1 cellular context compared by ENCODE assay signal in the genomic region with DNA sequence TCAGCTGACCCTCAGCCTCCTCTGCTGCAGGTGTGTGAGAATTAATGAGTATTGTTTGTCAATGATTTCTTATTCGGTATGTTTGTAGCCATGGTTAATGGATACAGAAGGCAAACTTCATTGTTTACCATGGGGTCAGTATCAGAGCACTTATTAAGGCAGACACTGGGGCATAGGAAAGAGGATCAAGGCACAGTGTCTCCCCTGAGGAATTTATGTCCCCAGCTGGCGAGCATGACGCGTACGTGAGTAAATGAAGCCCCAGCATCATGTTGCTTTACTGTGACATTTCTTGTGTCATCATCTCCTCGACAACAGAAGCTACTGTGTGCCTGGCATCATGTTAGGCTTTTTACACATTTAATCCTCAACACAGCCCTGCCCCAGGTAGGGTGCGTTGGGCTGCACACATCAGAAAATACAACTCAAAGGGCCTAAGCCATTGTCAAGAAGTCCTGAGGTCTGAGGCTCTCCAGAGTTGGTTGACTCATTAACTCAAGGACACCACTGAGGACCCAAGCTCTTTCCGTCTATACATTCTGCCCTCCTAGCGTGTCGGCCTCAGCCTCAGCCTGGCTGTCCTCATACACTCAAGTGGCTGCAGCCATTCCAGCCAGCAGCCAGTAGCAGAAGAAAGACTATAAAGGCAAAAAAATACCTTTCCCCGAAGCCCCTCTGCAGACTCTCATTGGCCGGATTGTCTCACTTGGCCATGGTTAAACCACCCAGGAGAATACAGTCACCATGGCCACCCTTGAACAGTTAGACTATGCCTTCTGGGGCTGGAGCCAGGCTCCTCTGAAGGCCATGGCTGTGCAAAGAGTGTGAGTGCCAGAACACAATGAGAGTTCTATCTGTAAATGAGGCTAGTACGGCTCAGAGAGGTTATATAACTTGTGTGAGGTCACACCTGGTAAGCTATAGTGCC.
TF ChIP-seq lines count a peak whose summit lies in the region.

No MANE protein-coding gene starts in this region.

TF ChIP-seq in HepG2, 621 proteins besides CTCF, POLR2A, EP300 and RAD21 (continued from another document and continues in another):
- TF ChIP-seq, protein P1, sequence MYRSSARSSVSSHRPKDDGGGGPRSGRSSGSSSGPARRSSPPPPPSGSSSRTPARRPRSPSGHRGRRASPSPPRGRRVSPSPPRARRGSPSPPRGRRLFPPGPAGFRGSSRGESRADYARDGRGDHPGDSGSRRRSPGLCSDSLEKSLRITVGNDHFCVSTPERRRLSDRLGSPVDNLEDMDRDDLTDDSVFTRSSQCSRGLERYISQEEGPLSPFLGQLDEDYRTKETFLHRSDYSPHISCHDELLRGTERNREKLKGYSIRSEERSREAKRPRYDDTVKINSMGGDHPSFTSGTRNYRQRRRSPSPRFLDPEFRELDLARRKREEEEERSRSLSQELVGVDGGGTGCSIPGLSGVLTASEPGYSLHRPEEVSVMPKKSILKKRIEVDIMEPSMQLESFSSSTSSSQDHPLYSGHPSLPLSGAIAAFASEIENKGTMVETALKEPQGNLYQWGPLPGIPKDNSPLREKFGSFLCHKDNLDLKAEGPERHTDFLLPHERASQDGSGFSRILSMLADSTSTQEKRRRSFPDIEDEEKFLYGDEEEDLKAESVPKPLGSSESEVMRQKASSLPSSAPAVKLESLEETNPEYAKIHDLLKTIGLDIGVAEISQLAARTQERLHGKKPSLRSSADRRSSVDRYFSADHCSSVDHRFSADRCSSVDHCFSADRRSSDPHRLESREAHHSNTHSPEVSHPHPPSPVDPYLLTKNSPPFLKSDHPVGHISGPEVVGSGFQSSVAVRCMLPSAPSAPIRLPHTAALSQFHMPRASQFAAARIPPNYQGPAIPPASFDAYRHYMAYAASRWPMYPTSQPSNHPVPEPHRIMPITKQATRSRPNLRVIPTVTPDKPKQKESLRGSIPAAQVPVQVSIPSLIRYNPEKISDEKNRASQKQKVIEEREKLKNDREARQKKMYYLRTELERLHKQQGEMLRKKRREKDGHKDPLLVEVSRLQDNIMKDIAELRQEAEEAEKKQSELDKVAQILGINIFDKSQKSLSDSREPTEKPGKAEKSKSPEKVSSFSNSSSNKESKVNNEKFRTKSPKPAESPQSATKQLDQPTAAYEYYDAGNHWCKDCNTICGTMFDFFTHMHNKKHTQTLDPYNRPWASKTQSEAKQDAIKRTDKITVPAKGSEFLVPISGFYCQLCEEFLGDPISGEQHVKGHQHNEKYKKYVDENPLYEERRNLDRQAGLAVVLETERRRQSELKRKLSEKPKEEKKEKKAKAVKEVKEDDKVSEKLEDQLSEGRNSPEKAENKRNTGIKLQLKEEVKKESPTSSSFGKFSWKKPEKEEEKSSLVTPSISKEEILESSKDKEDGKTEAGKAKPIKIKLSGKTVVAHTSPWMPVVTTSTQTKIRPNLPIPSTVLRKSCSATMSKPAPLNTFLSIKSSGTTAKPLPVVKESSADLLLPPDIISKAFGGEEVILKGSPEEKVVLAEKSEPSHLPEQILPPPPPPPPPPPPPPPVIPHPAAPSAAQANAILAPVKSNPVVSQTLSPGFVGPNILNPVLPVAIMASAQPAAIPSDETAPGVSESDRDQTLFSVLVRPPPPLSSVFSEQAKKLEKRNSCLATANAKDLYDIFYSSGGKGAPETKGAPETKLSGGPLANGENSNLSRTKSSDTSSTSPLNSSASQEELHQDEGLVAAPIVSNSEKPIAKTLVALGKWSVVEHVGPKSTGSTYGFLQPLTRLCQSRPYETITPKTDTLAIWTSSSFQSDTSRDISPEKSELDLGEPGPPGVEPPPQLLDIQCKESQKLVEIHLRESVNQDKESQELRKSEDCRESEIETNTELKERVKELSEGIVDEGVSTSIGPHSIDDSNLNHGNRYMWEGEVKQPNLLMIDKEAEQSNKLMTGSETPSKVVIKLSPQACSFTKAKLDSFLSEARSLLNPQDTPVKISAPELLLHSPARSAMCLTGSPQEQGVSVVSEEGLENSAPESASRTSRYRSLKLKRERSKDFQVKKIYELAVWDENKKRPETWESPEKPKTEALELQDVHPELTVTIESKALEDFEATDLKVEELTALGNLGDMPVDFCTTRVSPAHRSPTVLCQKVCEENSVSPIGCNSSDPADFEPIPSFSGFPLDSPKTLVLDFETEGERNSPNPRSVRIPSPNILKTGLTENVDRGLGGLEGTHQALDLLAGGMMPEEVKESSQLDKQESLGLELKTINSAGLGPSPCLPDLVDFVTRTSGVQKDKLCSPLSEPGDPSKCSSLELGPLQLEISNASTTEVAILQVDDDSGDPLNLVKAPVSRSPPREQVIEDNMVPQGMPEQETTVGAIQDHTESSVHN (CRISPR knock-in tag; IDR thresholded peaks at IDR 0.05), result no peak
- TF ChIP-seq ZNF441 (CRISPR knock-in tag; IDR thresholded peaks at IDR 0.05; ENCODE audit: borderline replicate concordance), result peak; percentile 35; the same call in 1 of the 2 replicates
- TF ChIP-seq ZNF10 (CRISPR knock-in tag; IDR thresholded peaks at IDR 0.05; ENCODE audit: borderline replicate concordance, low read depth), result no peak
- no peak for TF ChIP-seq FOSL2 (CRISPR knock-in tag; IDR thresholded peaks at IDR 0.05)
- TF ChIP-seq, protein P2, sequence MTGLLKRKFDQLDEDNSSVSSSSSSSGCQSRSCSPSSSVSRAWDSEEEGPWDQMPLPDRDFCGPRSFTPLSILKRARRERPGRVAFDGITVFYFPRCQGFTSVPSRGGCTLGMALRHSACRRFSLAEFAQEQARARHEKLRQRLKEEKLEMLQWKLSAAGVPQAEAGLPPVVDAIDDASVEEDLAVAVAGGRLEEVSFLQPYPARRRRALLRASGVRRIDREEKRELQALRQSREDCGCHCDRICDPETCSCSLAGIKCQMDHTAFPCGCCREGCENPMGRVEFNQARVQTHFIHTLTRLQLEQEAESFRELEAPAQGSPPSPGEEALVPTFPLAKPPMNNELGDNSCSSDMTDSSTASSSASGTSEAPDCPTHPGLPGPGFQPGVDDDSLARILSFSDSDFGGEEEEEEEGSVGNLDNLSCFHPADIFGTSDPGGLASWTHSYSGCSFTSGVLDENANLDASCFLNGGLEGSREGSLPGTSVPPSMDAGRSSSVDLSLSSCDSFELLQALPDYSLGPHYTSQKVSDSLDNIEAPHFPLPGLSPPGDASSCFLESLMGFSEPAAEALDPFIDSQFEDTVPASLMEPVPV (CRISPR knock-in tag; IDR thresholded peaks at IDR 0.05), result no peak
- 0 out of 2 replicates have a peak, but pooled peaks have one; percentile 10 for TF ChIP-seq HNF4G (IDR thresholded peaks at IDR 0.05; ENCODE audit: borderline replicate concordance, low read depth, low read length)
- TF ChIP-seq HNF4G (CRISPR knock-in tag; IDR thresholded peaks at IDR 0.05; ENCODE audit: borderline replicate concordance, low read depth), result no peak
- no peak for TF ChIP-seq ZNF562 (CRISPR knock-in tag; IDR thresholded peaks at IDR 0.05; ENCODE audit: borderline replicate concordance)
- no peak for TF ChIP-seq BHLHE40 (IDR thresholded peaks at IDR 0.05; ENCODE audit: low read length)
- TF ChIP-seq FOXJ3 (CRISPR knock-in tag; IDR thresholded peaks at IDR 0.05; ENCODE audit: borderline replicate concordance), result no peak
- TF ChIP-seq, protein P3, sequence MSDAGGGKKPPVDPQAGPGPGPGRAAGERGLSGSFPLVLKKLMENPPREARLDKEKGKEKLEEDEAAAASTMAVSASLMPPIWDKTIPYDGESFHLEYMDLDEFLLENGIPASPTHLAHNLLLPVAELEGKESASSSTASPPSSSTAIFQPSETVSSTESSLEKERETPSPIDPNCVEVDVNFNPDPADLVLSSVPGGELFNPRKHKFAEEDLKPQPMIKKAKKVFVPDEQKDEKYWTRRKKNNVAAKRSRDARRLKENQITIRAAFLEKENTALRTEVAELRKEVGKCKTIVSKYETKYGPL (CRISPR knock-in tag; IDR thresholded peaks at IDR 0.05), result peak; percentile 95
- no peak for TF ChIP-seq ZFP37 (CRISPR knock-in tag; IDR thresholded peaks at IDR 0.05; ENCODE audit: borderline replicate concordance)
- TF ChIP-seq ZNF777 (CRISPR knock-in tag; IDR thresholded peaks at IDR 0.05), result no peak
- no peak for TF ChIP-seq GATAD1 (CRISPR knock-in tag; IDR thresholded peaks at IDR 0.05)
- no peak for TF ChIP-seq ZNF547 (CRISPR knock-in tag; IDR thresholded peaks at IDR 0.05)
- TF ChIP-seq TAF1 (CRISPR knock-in tag; IDR thresholded peaks at IDR 0.05), result peak; percentile 5; the same call in 1 of the 2 replicates
- TF ChIP-seq, protein P4, sequence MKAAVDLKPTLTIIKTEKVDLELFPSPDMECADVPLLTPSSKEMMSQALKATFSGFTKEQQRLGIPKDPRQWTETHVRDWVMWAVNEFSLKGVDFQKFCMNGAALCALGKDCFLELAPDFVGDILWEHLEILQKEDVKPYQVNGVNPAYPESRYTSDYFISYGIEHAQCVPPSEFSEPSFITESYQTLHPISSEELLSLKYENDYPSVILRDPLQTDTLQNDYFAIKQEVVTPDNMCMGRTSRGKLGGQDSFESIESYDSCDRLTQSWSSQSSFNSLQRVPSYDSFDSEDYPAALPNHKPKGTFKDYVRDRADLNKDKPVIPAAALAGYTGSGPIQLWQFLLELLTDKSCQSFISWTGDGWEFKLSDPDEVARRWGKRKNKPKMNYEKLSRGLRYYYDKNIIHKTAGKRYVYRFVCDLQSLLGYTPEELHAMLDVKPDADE (CRISPR knock-in tag; IDR thresholded peaks at IDR 0.05), result no peak
- no peak for TF ChIP-seq ZFP36 (IDR thresholded peaks at IDR 0.05; ENCODE audit: borderline replicate concordance, low read depth, low read length, partially characterized antibody)
- no peak for TF ChIP-seq ZFX (CRISPR knock-in tag; IDR thresholded peaks at IDR 0.05; ENCODE audit: low read depth)
- TF ChIP-seq PHB2 (IDR thresholded peaks at IDR 0.05; ENCODE audit: partially characterized antibody), result no peak
- TF ChIP-seq ZNF496 (CRISPR knock-in tag; IDR thresholded peaks at IDR 0.05; ENCODE audit: insufficient replicate concordance), result no peak
- TF ChIP-seq POLR2AphosphoS5 (IDR thresholded peaks at IDR 0.05; ENCODE audit: low read depth, low read length), result no peak
- TF ChIP-seq ZNF678 (CRISPR knock-in tag; IDR thresholded peaks at IDR 0.05), result no peak
- TF ChIP-seq, protein P5, sequence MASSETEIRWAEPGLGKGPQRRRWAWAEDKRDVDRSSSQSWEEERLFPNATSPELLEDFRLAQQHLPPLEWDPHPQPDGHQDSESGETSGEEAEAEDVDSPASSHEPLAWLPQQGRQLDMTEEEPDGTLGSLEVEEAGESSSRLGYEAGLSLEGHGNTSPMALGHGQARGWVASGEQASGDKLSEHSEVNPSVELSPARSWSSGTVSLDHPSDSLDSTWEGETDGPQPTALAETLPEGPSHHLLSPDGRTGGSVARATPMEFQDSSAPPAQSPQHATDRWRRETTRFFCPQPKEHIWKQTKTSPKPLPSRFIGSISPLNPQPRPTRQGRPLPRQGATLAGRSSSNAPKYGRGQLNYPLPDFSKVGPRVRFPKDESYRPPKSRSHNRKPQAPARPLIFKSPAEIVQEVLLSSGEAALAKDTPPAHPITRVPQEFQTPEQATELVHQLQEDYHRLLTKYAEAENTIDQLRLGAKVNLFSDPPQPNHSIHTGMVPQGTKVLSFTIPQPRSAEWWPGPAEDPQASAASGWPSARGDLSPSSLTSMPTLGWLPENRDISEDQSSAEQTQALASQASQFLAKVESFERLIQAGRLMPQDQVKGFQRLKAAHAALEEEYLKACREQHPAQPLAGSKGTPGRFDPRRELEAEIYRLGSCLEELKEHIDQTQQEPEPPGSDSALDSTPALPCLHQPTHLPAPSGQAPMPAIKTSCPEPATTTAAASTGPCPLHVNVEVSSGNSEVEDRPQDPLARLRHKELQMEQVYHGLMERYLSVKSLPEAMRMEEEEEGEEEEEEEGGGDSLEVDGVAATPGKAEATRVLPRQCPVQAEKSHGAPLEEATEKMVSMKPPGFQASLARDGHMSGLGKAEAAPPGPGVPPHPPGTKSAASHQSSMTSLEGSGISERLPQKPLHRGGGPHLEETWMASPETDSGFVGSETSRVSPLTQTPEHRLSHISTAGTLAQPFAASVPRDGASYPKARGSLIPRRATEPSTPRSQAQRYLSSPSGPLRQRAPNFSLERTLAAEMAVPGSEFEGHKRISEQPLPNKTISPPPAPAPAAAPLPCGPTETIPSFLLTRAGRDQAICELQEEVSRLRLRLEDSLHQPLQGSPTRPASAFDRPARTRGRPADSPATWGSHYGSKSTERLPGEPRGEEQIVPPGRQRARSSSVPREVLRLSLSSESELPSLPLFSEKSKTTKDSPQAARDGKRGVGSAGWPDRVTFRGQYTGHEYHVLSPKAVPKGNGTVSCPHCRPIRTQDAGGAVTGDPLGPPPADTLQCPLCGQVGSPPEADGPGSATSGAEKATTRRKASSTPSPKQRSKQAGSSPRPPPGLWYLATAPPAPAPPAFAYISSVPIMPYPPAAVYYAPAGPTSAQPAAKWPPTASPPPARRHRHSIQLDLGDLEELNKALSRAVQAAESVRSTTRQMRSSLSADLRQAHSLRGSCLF (CRISPR knock-in tag; IDR thresholded peaks at IDR 0.05; ENCODE audit: borderline replicate concordance), result no peak
- TF ChIP-seq, protein P6, sequence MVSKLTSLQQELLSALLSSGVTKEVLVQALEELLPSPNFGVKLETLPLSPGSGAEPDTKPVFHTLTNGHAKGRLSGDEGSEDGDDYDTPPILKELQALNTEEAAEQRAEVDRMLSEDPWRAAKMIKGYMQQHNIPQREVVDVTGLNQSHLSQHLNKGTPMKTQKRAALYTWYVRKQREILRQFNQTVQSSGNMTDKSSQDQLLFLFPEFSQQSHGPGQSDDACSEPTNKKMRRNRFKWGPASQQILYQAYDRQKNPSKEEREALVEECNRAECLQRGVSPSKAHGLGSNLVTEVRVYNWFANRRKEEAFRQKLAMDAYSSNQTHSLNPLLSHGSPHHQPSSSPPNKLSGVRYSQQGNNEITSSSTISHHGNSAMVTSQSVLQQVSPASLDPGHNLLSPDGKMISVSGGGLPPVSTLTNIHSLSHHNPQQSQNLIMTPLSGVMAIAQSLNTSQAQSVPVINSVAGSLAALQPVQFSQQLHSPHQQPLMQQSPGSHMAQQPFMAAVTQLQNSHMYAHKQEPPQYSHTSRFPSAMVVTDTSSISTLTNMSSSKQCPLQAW (CRISPR knock-in tag; IDR thresholded peaks at IDR 0.05), result no peak
- no peak for TF ChIP-seq SALL1 (CRISPR knock-in tag; IDR thresholded peaks at IDR 0.05)
- no peak for TF ChIP-seq MAFK (conservative IDR thresholded peaks at IDR 0.05 in 1 of 2, IDR thresholded peaks at IDR 0.05 in 1 of 2; ENCODE audit: low read length in 2 of 2)
- TF ChIP-seq RXRA (CRISPR knock-in tag; IDR thresholded peaks at IDR 0.05), result no peak
- TF ChIP-seq, protein P7, sequence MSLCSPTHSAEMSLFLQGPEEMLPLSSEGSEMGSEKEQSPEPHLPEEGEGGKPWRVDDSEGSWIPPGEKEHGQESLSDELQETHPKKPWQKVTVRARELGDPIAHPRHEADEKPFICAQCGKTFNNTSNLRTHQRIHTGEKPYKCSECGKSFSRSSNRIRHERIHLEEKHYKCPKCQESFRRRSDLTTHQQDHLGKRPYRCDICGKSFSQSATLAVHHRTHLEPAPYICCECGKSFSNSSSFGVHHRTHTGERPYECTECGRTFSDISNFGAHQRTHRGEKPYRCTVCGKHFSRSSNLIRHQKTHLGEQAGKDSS (CRISPR knock-in tag; IDR thresholded peaks at IDR 0.05; ENCODE audit: borderline replicate concordance, low read depth), result no peak
- TF ChIP-seq SRSF4 (IDR thresholded peaks at IDR 0.05; ENCODE audit: low read depth, low read length, poor library complexity, severe bottlenecking), result no peak
- TF ChIP-seq, protein P8, sequence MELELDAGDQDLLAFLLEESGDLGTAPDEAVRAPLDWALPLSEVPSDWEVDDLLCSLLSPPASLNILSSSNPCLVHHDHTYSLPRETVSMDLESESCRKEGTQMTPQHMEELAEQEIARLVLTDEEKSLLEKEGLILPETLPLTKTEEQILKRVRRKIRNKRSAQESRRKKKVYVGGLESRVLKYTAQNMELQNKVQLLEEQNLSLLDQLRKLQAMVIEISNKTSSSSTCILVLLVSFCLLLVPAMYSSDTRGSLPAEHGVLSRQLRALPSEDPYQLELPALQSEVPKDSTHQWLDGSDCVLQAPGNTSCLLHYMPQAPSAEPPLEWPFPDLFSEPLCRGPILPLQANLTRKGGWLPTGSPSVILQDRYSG (CRISPR knock-in tag; IDR thresholded peaks at IDR 0.05), result no peak
- TF ChIP-seq NFIC (IDR thresholded peaks at IDR 0.05; ENCODE audit: low read length), result no peak
- TF ChIP-seq ZNF644 (CRISPR knock-in tag; IDR thresholded peaks at IDR 0.05; ENCODE audit: low read depth), result peak; percentile 61; the same call in 1 of the 2 replicates
- no peak for TF ChIP-seq HNRNPL (IDR thresholded peaks at IDR 0.05; ENCODE audit: low read depth, low read length)
